ENCODE assay signal across 1 cellular context in genomic region chr6:89411269-89412070, GRCh38.
A peak's percentile ranks its signal among the peaks of the same experiment; 100 is the strongest.
TF ChIP-seq lines count a peak whose summit lies in the region.

No MANE protein-coding gene starts in this region.

TF ChIP-seq in HepG2, 621 proteins besides CTCF, POLR2A, EP300 and RAD21 (continued from another document):
- TF ChIP-seq, protein P1, sequence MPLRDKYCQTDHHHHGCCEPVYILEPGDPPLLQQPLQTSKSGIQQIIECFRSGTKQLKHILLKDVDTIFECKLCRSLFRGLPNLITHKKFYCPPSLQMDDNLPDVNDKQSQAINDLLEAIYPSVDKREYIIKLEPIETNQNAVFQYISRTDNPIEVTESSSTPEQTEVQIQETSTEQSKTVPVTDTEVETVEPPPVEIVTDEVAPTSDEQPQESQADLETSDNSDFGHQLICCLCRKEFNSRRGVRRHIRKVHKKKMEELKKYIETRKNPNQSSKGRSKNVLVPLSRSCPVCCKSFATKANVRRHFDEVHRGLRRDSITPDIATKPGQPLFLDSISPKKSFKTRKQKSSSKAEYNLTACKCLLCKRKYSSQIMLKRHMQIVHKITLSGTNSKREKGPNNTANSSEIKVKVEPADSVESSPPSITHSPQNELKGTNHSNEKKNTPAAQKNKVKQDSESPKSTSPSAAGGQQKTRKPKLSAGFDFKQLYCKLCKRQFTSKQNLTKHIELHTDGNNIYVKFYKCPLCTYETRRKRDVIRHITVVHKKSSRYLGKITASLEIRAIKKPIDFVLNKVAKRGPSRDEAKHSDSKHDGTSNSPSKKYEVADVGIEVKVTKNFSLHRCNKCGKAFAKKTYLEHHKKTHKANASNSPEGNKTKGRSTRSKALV (CRISPR knock-in tag; IDR thresholded peaks at IDR 0.05) = peak; percentile 76; the same call in 1 of the 2 replicates
- no peak for TF ChIP-seq ZFX (CRISPR knock-in tag; IDR thresholded peaks at IDR 0.05; ENCODE audit: low read depth)
- TF ChIP-seq, protein P2, sequence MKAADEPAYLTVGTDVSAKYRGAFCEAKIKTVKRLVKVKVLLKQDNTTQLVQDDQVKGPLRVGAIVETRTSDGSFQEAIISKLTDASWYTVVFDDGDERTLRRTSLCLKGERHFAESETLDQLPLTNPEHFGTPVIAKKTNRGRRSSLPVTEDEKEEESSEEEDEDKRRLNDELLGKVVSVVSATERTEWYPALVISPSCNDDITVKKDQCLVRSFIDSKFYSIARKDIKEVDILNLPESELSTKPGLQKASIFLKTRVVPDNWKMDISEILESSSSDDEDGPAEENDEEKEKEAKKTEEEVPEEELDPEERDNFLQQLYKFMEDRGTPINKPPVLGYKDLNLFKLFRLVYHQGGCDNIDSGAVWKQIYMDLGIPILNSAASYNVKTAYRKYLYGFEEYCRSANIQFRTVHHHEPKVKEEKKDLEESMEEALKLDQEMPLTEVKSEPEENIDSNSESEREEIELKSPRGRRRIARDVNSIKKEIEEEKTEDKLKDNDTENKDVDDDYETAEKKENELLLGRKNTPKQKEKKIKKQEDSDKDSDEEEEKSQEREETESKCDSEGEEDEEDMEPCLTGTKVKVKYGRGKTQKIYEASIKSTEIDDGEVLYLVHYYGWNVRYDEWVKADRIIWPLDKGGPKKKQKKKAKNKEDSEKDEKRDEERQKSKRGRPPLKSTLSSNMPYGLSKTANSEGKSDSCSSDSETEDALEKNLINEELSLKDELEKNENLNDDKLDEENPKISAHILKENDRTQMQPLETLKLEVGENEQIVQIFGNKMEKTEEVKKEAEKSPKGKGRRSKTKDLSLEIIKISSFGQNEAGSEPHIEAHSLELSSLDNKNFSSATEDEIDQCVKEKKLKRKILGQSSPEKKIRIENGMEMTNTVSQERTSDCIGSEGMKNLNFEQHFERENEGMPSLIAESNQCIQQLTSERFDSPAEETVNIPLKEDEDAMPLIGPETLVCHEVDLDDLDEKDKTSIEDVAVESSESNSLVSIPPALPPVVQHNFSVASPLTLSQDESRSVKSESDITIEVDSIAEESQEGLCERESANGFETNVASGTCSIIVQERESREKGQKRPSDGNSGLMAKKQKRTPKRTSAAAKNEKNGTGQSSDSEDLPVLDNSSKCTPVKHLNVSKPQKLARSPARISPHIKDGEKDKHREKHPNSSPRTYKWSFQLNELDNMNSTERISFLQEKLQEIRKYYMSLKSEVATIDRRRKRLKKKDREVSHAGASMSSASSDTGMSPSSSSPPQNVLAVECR (CRISPR knock-in tag; IDR thresholded peaks at IDR 0.05; ENCODE audit: borderline replicate concordance) = peak; percentile 20; the same call in 1 of the 2 replicates
- 0 out of 2 replicates have a peak, but pooled peaks have one; percentile 25 for TF ChIP-seq ETS1 (CRISPR knock-in tag; IDR thresholded peaks at IDR 0.05)
- TF ChIP-seq ZNF7 (CRISPR knock-in tag; IDR thresholded peaks at IDR 0.05) = no peak
- no peak for TF ChIP-seq ZNF468 (CRISPR knock-in tag; IDR thresholded peaks at IDR 0.05)
- TF ChIP-seq WIZ (CRISPR knock-in tag; IDR thresholded peaks at IDR 0.05) = no peak
- no peak for TF ChIP-seq ZBTB7B (CRISPR knock-in tag; IDR thresholded peaks at IDR 0.05)
- no peak for TF ChIP-seq MXD4 (CRISPR knock-in tag; IDR thresholded peaks at IDR 0.05)
- TF ChIP-seq BHLHE40 (IDR thresholded peaks at IDR 0.05; ENCODE audit: low read length) = no peak
- 0 out of 2 replicates have a peak, but pooled peaks have one; percentile 45 for TF ChIP-seq ZNF414 (CRISPR knock-in tag; IDR thresholded peaks at IDR 0.05)
- TF ChIP-seq ZNF709 (CRISPR knock-in tag; IDR thresholded peaks at IDR 0.05) = no peak
- no peak for TF ChIP-seq ZNF589 (CRISPR knock-in tag; conservative IDR thresholded peaks at IDR 0.05)
- peak; percentile 90 for TF ChIP-seq MTF2 (CRISPR knock-in tag; IDR thresholded peaks at IDR 0.05; ENCODE audit: borderline replicate concordance)
- TF ChIP-seq MED8 (CRISPR knock-in tag; IDR thresholded peaks at IDR 0.05; ENCODE audit: insufficient replicate concordance) = no peak
- TF ChIP-seq MBNL3 (CRISPR knock-in tag; conservative IDR thresholded peaks at IDR 0.05) = no peak
- no peak for TF ChIP-seq HNF1A (IDR thresholded peaks at IDR 0.05; ENCODE audit: low read depth)
- TF ChIP-seq HNF1A (CRISPR knock-in tag; IDR thresholded peaks at IDR 0.05; ENCODE audit: borderline replicate concordance) = no peak
- TF ChIP-seq ZNF816 (CRISPR knock-in tag; IDR thresholded peaks at IDR 0.05; ENCODE audit: borderline replicate concordance) = no peak
- TF ChIP-seq, protein P3, sequence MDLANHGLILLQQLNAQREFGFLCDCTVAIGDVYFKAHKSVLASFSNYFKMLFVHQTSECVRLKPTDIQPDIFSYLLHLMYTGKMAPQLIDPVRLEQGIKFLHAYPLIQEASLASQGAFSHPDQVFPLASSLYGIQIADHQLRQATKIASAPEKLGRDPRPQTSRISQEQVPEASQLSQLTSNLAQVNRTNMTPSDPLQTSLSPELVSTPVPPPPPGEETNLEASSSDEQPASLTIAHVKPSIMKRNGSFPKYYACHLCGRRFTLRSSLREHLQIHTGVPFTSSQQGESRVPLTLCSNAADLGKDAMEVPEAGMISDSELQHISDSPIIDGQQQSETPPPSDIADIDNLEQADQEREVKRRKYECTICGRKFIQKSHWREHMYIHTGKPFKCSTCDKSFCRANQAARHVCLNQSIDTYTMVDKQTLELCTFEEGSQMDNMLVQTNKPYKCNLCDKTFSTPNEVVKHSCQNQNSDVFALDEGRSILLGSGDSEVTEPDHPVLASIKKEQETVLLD (CRISPR knock-in tag; IDR thresholded peaks at IDR 0.05; ENCODE audit: low read depth) = no peak
- TF ChIP-seq PPARG (CRISPR knock-in tag; conservative IDR thresholded peaks at IDR 0.05) = no peak
- no peak for TF ChIP-seq ZBTB8A (CRISPR knock-in tag; IDR thresholded peaks at IDR 0.05; ENCODE audit: borderline replicate concordance, low read depth)
- TF ChIP-seq ZNF263 (CRISPR knock-in tag; IDR thresholded peaks at IDR 0.05) = 0 out of 2 replicates have a peak, but pooled peaks have one; percentile 33
- no peak for TF ChIP-seq RFXANK (CRISPR knock-in tag; IDR thresholded peaks at IDR 0.05)
- no peak for TF ChIP-seq ZNF34 (CRISPR knock-in tag; IDR thresholded peaks at IDR 0.05; ENCODE audit: borderline replicate concordance)
- TF ChIP-seq REXO4 (CRISPR knock-in tag; IDR thresholded peaks at IDR 0.05; ENCODE audit: borderline replicate concordance) = no peak
- no peak for TF ChIP-seq ATF7-NPFF (CRISPR knock-in tag; IDR thresholded peaks at IDR 0.05; ENCODE audit: low read depth)
- no peak for TF ChIP-seq KLF11 (CRISPR knock-in tag; IDR thresholded peaks at IDR 0.05)
- TF ChIP-seq, protein P4, sequence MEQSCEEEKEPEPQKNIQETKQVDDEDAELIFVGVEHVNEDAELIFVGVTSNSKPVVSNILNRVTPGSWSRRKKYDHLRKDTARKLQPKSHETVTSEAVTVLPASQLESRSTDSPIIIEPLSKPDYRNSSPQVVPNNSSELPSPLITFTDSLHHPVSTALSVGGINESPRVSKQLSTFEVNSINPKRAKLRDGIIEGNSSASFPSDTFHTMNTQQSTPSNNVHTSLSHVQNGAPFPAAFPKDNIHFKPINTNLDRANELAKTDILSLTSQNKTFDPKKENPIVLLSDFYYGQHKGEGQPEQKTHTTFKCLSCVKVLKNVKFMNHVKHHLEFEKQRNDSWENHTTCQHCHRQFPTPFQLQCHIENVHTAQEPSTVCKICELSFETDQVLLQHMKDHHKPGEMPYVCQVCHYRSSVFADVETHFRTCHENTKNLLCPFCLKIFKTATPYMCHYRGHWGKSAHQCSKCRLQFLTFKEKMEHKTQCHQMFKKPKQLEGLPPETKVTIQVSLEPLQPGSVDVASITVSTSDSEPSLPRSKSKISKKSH (CRISPR knock-in tag; IDR thresholded peaks at IDR 0.05; ENCODE audit: borderline replicate concordance) = 0 out of 2 replicates have a peak, but pooled peaks have one; percentile 13
- no peak for TF ChIP-seq ZNF256 (CRISPR knock-in tag; conservative IDR thresholded peaks at IDR 0.05)
- no peak for TF ChIP-seq POLR2G (IDR thresholded peaks at IDR 0.05; ENCODE audit: low read depth, low read length)
- TF ChIP-seq TMF1 (CRISPR knock-in tag; IDR thresholded peaks at IDR 0.05; ENCODE audit: low read depth) = no peak
- TF ChIP-seq SMARCE1 (IDR thresholded peaks at IDR 0.05; ENCODE audit: borderline replicate concordance) = no peak
- peak; percentile 46; the same call in 1 of the 2 replicates for TF ChIP-seq ZNF891 (CRISPR knock-in tag; IDR thresholded peaks at IDR 0.05)
- TF ChIP-seq, protein P5, sequence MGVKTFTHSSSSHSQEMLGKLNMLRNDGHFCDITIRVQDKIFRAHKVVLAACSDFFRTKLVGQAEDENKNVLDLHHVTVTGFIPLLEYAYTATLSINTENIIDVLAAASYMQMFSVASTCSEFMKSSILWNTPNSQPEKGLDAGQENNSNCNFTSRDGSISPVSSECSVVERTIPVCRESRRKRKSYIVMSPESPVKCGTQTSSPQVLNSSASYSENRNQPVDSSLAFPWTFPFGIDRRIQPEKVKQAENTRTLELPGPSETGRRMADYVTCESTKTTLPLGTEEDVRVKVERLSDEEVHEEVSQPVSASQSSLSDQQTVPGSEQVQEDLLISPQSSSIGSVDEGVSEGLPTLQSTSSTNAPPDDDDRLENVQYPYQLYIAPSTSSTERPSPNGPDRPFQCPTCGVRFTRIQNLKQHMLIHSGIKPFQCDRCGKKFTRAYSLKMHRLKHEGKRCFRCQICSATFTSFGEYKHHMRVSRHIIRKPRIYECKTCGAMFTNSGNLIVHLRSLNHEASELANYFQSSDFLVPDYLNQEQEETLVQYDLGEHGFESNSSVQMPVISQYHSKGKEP (CRISPR knock-in tag; IDR thresholded peaks at IDR 0.05) = no peak
- TF ChIP-seq HNRNPLL (IDR thresholded peaks at IDR 0.05; ENCODE audit: low read depth, low read length, poor library complexity, severe bottlenecking) = peak; percentile 70
- TF ChIP-seq ZNF777 (CRISPR knock-in tag; IDR thresholded peaks at IDR 0.05) = peak; percentile 84
- no peak for TF ChIP-seq ZMAT3 (CRISPR knock-in tag; conservative IDR thresholded peaks at IDR 0.05)
- no peak for TF ChIP-seq YY1 (IDR thresholded peaks at IDR 0.05; ENCODE audit: insufficient read depth, insufficient replicate concordance, low read depth, low read length)
- no peak for TF ChIP-seq TCF7 (IDR thresholded peaks at IDR 0.05; ENCODE audit: low read depth)
- TF ChIP-seq NRL (CRISPR knock-in tag; IDR thresholded peaks at IDR 0.05; ENCODE audit: borderline replicate concordance) = 0 out of 2 replicates have a peak, but pooled peaks have one; percentile 31
- no peak for TF ChIP-seq EHMT2 (IDR thresholded peaks at IDR 0.05; ENCODE audit: borderline replicate concordance, low read depth, low read length)
- no peak for TF ChIP-seq ZNF251 (CRISPR knock-in tag; IDR thresholded peaks at IDR 0.05)
